ENCODE assay signal across 1 cellular context in genomic region chr1:2413495-2414296, GRCh38.
A peak's percentile ranks its signal among the peaks of the same experiment; 100 is the strongest.
TF ChIP-seq lines count a peak whose summit lies in the region.

No MANE protein-coding gene starts in this region.

TF ChIP-seq in HepG2, 621 proteins besides CTCF, POLR2A, EP300 and RAD21 (continued from another document):
- TF ChIP-seq TFDP1 (CRISPR knock-in tag; IDR thresholded peaks at IDR 0.05; ENCODE audit: borderline replicate concordance): 0 out of 2 replicates have a peak, but pooled peaks have one; percentile 45
- TF ChIP-seq HNF4G (IDR thresholded peaks at IDR 0.05; ENCODE audit: borderline replicate concordance, low read depth, low read length): no peak
- no peak for TF ChIP-seq HNF4G (CRISPR knock-in tag; IDR thresholded peaks at IDR 0.05; ENCODE audit: borderline replicate concordance, low read depth)
- no peak for TF ChIP-seq ZNF781 (CRISPR knock-in tag; IDR thresholded peaks at IDR 0.05; ENCODE audit: borderline replicate concordance, not compliant biosample characterization)
- 0 out of 2 replicates have a peak, but pooled peaks have one; percentile 7 for TF ChIP-seq ZNF792 (CRISPR knock-in tag; IDR thresholded peaks at IDR 0.05)
- no peak for TF ChIP-seq KAT7 (CRISPR knock-in tag; IDR thresholded peaks at IDR 0.05; ENCODE audit: borderline replicate concordance)
- no peak for TF ChIP-seq REXO4 (CRISPR knock-in tag; IDR thresholded peaks at IDR 0.05; ENCODE audit: borderline replicate concordance)
- no peak for TF ChIP-seq ATF1 (CRISPR knock-in tag; IDR thresholded peaks at IDR 0.05)
- TF ChIP-seq ZNF143 (CRISPR knock-in tag; IDR thresholded peaks at IDR 0.05): no peak; the same call in 1 of the 2 replicates
- TF ChIP-seq U2AF1 (optimal IDR thresholded peaks at IDR 0.05; ENCODE audit: low read depth, low read length): no peak
- TF ChIP-seq KDM4B (CRISPR knock-in tag; IDR thresholded peaks at IDR 0.05): no peak
- peak; percentile 50; the same call in 1 of the 2 replicates for TF ChIP-seq ZNF879 (CRISPR knock-in tag; IDR thresholded peaks at IDR 0.05)
- no peak for TF ChIP-seq ZBTB39 (CRISPR knock-in tag; IDR thresholded peaks at IDR 0.05)
- TF ChIP-seq MTERF4 (CRISPR knock-in tag; IDR thresholded peaks at IDR 0.05): no peak
- no peak for TF ChIP-seq RBAK (CRISPR knock-in tag; IDR thresholded peaks at IDR 0.05)
- no peak for TF ChIP-seq RERE (CRISPR knock-in tag; IDR thresholded peaks at IDR 0.05; ENCODE audit: low read depth)
- peak; percentile 44 for TF ChIP-seq YY1 (IDR thresholded peaks at IDR 0.05; ENCODE audit: insufficient read depth, insufficient replicate concordance, low read depth, low read length)
- peak; percentile 90 for TF ChIP-seq MNT (IDR thresholded peaks at IDR 0.05)
- TF ChIP-seq NCOR1 (IDR thresholded peaks at IDR 0.05; ENCODE audit: borderline replicate concordance, low read length): no peak
- TF ChIP-seq BATF2 (CRISPR knock-in tag; IDR thresholded peaks at IDR 0.05): 0 out of 2 replicates have a peak, but pooled peaks have one; percentile 25
- TF ChIP-seq MYC (CRISPR knock-in tag; IDR thresholded peaks at IDR 0.05; ENCODE audit: borderline replicate concordance): peak; percentile 79; the same call in 1 of the 2 replicates
- no peak for TF ChIP-seq CC2D1A (CRISPR knock-in tag; IDR thresholded peaks at IDR 0.05)
- TF ChIP-seq MATR3 (CRISPR knock-in tag; IDR thresholded peaks at IDR 0.05): no peak
- TF ChIP-seq ZNF75D (CRISPR knock-in tag; IDR thresholded peaks at IDR 0.05; ENCODE audit: borderline replicate concordance): no peak
- no peak for TF ChIP-seq ATF7 (IDR thresholded peaks at IDR 0.05)
- no peak for TF ChIP-seq ATF7 (CRISPR knock-in tag; IDR thresholded peaks at IDR 0.05)
- no peak for TF ChIP-seq LBX2 (CRISPR knock-in tag; IDR thresholded peaks at IDR 0.05; ENCODE audit: borderline replicate concordance)
- peak; percentile 8; the same call in 1 of the 2 replicates for TF ChIP-seq ZNF329 (CRISPR knock-in tag; IDR thresholded peaks at IDR 0.05; ENCODE audit: low read depth)
- TF ChIP-seq POGK (CRISPR knock-in tag; conservative IDR thresholded peaks at IDR 0.05): no peak; the same call in 1 of the 2 replicates
- no peak for TF ChIP-seq ZHX1 (CRISPR knock-in tag; IDR thresholded peaks at IDR 0.05; ENCODE audit: low read depth)
